In the genomic region with DNA sequence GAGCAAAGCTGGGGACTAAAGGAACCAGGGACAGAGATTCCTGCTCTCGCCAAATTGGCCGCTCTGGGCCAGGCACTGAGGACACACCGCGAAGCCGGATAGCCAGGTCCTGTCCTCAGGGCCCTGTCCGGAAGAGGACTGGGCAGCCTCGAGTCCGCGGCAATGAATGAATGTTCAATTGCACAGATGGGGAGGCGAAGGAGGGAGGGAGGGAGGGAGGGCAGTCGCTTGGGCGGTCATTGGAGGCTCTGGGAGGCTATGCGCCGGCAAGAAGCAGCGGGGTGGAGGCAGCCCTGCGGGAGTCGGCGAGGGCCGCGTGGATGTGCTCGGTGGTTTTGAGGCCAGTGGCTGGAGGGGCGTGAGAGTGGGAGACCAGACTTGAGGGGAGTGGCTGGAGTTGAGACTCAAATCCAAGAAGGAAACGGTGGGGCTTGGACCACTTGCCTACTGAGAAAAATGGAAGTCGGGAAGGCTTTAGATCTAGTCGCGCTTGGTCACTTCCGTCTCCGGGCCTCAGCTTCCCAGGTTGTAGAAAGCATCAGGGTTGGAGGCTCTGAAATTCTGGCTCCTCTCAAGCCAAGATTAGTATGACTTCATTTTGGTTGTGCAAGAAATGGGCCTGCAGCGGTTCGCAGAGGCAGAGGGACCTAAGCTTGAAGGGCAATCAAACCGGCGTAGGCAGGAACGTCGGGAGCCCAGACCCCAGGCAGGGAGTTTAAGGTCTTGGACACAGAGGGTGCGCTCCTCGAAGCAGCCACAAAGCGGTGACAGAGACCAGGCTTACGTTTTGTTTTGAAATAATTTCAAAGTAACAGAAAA, we compare ENCODE assay signal across 8 cellular contexts. TPM values are rescaled to one million over a fixed set of nuclear protein-coding genes. Genes with fewer than 3 reads are reported as not detected.
DNase-seq lines count a peak whose midpoint lies in the region; ATAC-seq, FAIRE-seq and TF ChIP-seq lines count a peak whose summit lies in the region.

No MANE protein-coding gene starts in this region.

- no peaks in the 10 kb centered on the region for H3K27me3 Mint-ChIP-seq in MCF 10A (ENCODE audit: insufficient read depth, unreplicated experiment)

- intact Hi-C loops in MCF 10A (cut with micrococcal nuclease) (loop anchor here (1.0 to 5.0 kb wide), 6 partner anchors 137 to 375 kb away; no protein-coding TSS in a partner anchor), gastrocnemius medialis (cut with DNase I; ENCODE audit: low total_unique reads) (loop anchor here (1.0 to 5.0 kb wide), 5 partner anchors 21 to 307 kb away; a partner anchor contains a TSS)

- H3K9me3 ChIP-seq in iPS-18c (ENCODE audit: control insufficient read depth, insufficient read depth, low read length), result no peaks in the 10 kb centered on the region
- no peaks in the 10 kb centered on the region for H3K9me3 ChIP-seq in gastrocnemius medialis

- H3K4me1 Mint-ChIP-seq in MCF 10A (ENCODE audit: insufficient read depth, unreplicated experiment), result peaks cover 20% of the 10 kb centered on the region

- H3K4me3 ChIP-seq in iPS-18c (ENCODE audit: insufficient read depth, low read depth, low read length) (peak overlapping the region; percentile 75), gastrocnemius medialis (peak overlapping the region; percentile 77 to 97 (median 88))

- in situ Hi-C loops in gastrocnemius medialis (cut with MboI; ENCODE audit: low sequenced_read_pairs in 4 of 4), result loop anchor here in 1 of 4 donors (10.0 kb wide), 1 partner anchor 133 kb away; no protein-coding TSS in a partner anchor

- CTCF ChIA-PET in MCF 10A (lab: Yijun Ruan, JAX), result interaction anchor here (0.6 to 5.0 kb wide), 20 partner anchors 10 to 316 kb away, joined by 3 to 36 read pairs (median 4); no protein-coding TSS in a partner anchor

- peak; percentile 63 for TF ChIP-seq CTCF in MCF 10A (IDR thresholded peaks at IDR 0.05; ENCODE audit: unreplicated experiment)
- peak; percentile 77 to 87 (median 83) for TF ChIP-seq CTCF in gastrocnemius medialis (IDR thresholded peaks at IDR 0.05 in 4 of 5, conservative IDR thresholded peaks at IDR 0.05 in 1 of 5)

- H3K9me3 Mint-ChIP-seq in MCF 10A (ENCODE audit: unreplicated experiment), result no peaks in the 10 kb centered on the region

- POLR2A ChIA-PET in MCF 10A (lab: Yijun Ruan, JAX), result interaction anchor here (0.6 to 3.0 kb wide), 11 partner anchors 8 to 337 kb away, joined by 3 to 16 read pairs (median 4); a partner anchor contains a TSS

- TSS peak; percentile 60 for BruUV-seq in MCF 10A (replicated peaks; lab: Mats Ljungman, UMichigan)

- no peak for TF ChIP-seq POLR2A in gastrocnemius medialis (IDR thresholded peaks at IDR 0.05)
- no peak for TF ChIP-seq POLR2A in H54 (IDR thresholded peaks at IDR 0.05; ENCODE audit: low read depth, low read length)

- DNase-seq in GF-D8 (lab: John Stamatoyannopoulos, UW), result peak; percentile 80
- peak; percentile 55 for DNase-seq in NCI-H187 treated with DMSO at 0.1 percent for 48 hours (lab: John Stamatoyannopoulos, UW)
- peak; percentile 92 for DNase-seq in MCF 10A (ENCODE audit: unreplicated experiment)
- DNase-seq in gastrocnemius medialis, result peak; percentile 49 to 71
- no peak for DNase-seq in H54 (ENCODE audit: insufficient read length, low spot score)

- H3K27ac Mint-ChIP-seq in MCF 10A (ENCODE audit: low read depth, unreplicated experiment), result peak overlapping the region; percentile 74

- H3K4me1 ChIP-seq in gastrocnemius medialis, result peaks cover 39 to 41% of the 10 kb centered on the region in 2 donors

- FAIRE-seq in TTC549 (lab: Jason Lieb, UNC) (peak; percentile 48), H54 (lab: Jason Lieb, UNC) (no peak)

- H3K4me3 Mint-ChIP-seq in MCF 10A (ENCODE audit: unreplicated experiment), result peak overlapping the region; percentile 71

- peak overlapping the region; percentile 95 to 99 (median 97) for H3K27ac ChIP-seq in gastrocnemius medialis

- no peaks in the 10 kb centered on the region for H3K27me3 ChIP-seq in gastrocnemius medialis

- H3K36me3 ChIP-seq in gastrocnemius medialis, result no peaks in the 10 kb centered on the region

- peak; percentile 48 for ATAC-seq in HG02610 (IDR thresholded peaks at IDR 0.05; ENCODE audit: unreplicated experiment)
- ATAC-seq in gastrocnemius medialis, result peak; percentile 57 to 61

- H3K36me3 Mint-ChIP-seq in MCF 10A (ENCODE audit: insufficient read depth, unreplicated experiment), result no peaks in the 10 kb centered on the region

RNA-seq across cellular contexts. Expression of a gene that starts 21.1 kb away (rescaled TPM):
- total RNA-seq in MCF 10A (2022) (5.6 and 6.2 TPM in 2 replicates), gastrocnemius medialis (10 to 100 TPM; 15.7 to 70.9 (median 19.9) TPM)
